ENCODE assay signal across 1 cellular context in the genomic region with DNA sequence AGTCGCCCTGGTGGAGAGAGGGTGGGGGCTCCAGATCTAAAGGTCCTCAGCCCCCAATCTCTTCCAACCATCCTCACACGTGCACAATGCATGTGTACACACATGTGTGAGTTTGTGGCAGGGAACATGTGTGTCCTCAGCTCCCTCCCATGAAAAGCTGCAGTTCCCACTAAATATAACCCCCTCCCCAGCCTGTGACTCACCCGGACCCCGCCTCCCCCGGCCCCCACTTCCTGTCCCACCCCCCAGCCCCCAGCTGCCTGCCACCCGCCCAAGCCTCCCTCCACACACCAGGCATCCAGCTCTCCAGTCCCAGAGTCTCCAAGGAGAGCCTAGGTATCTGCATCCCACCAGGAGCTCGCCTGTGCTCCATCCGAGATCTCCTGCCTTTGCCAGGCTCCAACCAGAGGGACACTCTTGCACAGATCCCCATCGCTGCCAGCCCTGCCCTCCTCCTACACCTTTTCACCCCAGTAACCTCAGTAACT.
TF ChIP-seq lines count a peak whose summit lies in the region.

No MANE protein-coding gene starts in this region.

TF ChIP-seq in endothelial cell of umbilical vein, 7 proteins besides CTCF, POLR2A, EP300 and RAD21:
- TF ChIP-seq MAX (IDR thresholded peaks at IDR 0.05; ENCODE audit: insufficient read depth, insufficient read length): peak; percentile 37
- TF ChIP-seq JUN (IDR thresholded peaks at IDR 0.05; ENCODE audit: borderline replicate concordance, insufficient read depth, insufficient read length, low read depth): no peak
TF ChIP-seq in endothelial cell of umbilical vein: peak in this region for 1.
